In the genomic region with DNA sequence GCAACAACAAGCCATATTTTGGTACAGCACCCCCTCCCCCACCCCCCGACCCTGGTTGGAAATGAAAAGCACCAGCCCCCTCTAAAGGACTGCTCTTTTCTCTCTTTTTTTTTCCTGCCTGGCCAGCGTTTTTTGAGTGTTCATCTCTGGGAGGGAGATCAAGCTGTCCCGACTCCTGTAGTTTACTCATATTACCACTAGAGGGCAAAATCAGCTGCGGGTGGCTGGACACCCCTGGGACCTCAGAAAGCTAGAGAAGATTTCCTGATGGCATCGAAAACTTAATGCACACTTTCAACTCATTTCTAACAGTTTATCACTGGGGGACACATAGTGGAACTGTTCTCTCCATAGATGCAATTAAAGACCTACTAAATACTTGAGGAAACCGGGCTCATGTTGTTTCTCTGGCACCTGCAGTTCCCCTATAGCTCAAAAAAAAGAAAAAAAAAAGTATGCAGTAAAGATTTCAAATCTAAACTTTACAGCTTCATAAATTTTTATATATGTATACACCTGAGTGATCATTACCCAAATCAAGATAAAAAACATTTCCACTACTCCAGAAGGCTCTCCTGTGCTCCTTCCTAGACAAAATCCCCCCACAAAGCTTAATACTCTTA, we compare ENCODE assay signal across 8 cellular contexts.
DNase-seq lines count a peak whose midpoint lies in the region; ATAC-seq, FAIRE-seq and TF ChIP-seq lines count a peak whose summit lies in the region.

No MANE protein-coding gene starts in this region.

- DNase-seq in ACHN (peak; percentile 70), GM18507 (ENCODE audit: extremely low spot score, insufficient read length, low read depth) (peak; percentile 53), NCI-H2196 (lab: John Stamatoyannopoulos, UW; ENCODE audit: unreplicated experiment) (peak; percentile 90), WERI-Rb-1 (peak; percentile 55), cerebellar cortex (ENCODE audit: low spot score) (peak; percentile 81), kidney glomerular epithelial cell (lab: John Stamatoyannopoulos, UW) (peak; percentile 79)
- peak; percentile 2 to 16 for DNase-seq in stimulated activated CD4-positive, alpha-beta T cell treated with anti-CD3 and anti-CD28 coated beads, Interleukin-4, amount 100 ng/mL, for 4 hours

- H3K36me3 ChIP-seq in WERI-Rb-1, result no peaks in the 10 kb centered on the region

- no peak for ATAC-seq in HG03565 (IDR thresholded peaks at IDR 0.05; ENCODE audit: unreplicated experiment)

- peak; percentile 75 for FAIRE-seq in GM18507 (lab: Jason Lieb, UNC)

- no peaks in the 10 kb centered on the region for H3K27me3 ChIP-seq in WERI-Rb-1 (ENCODE audit: insufficient read depth, low read depth, severe bottlenecking)

- H3K9me3 ChIP-seq in WERI-Rb-1 (ENCODE audit: severe bottlenecking), result no peaks in the 10 kb centered on the region

- peak; percentile 69 for TF ChIP-seq CTCF in WERI-Rb-1 (IDR thresholded peaks at IDR 0.05; ENCODE audit: low read depth, low read length)

- no peak overlapping the region for H3K27ac ChIP-seq in WERI-Rb-1

- no peak overlapping the region for H3K4me3 ChIP-seq in WERI-Rb-1 (ENCODE audit: low read depth, low read length)

- in situ Hi-C loops in ACHN (cut with HindIII; ENCODE audit: low pct_ligation_motif_present, low pct_unique_long_range_greater_than_20kb, low sequenced_read_pairs), result loop anchor here (25.0 kb wide), 1 partner anchor 144 kb away; no protein-coding TSS in a partner anchor

Comparison
In these comparisons a context has a peak if more than half of its experiments do, and no peak if none do; other contexts are left out.
1. DNase-seq: peak in every context shown above with its lines; median percentile 90 in NCI-H2196; 81 in cerebellar cortex; 79 in kidney glomerular epithelial cell; 70 in ACHN; 55 in WERI-Rb-1; 53 in GM18507; 9 in stimulated activated CD4-positive, alpha-beta T cell treated with anti-CD3 and anti-CD28 coated beads, Interleukin-4, amount 100 ng/mL, for 4 hours.